In the genomic region with DNA sequence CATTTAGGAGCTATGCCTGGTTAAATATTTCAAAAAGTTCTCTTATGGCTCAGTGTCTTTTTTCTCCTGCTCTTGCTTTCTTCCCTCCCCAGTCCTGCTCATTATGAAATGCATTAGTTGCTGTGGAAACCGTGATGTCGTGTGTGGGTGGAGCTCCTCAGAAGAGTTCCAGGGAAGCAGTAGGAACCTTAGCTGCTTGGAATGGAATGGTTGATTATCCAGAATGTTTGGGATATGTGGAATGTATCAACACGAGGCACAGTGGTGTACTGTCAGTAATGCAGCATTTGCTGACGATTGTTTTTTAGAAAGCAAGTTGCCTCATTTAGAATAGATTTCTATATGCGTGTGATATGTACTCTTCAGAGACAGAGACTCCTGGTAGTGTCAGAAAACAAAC, we compare ENCODE assay signal across 14 cellular contexts.
DNase-seq lines count a peak whose midpoint lies in the region; ATAC-seq and TF ChIP-seq lines count a peak whose summit lies in the region.
"Had no signal": no experiment of that assay in that cellular context is flagged by ENCODE, and none has a peak within 500 bp of the region (broad histone marks: within the 10 kb centered on the region; RNA-seq: fewer than 3 reads in every experiment).

No MANE protein-coding gene starts in this region.

- H3K4me1 Mint-ChIP-seq in brain: peaks cover 77% of the 10 kb centered on the region

- H4K20me1 ChIP-seq in hepatocyte (ENCODE audit: insufficient read depth, poor library complexity, severe bottlenecking): no peaks in the 10 kb centered on the region

- H3K4me2 ChIP-seq in hepatocyte: no peak overlapping the region

- peak overlapping the region in 2 of 5 experiments; percentile 10 to 11 for H3K4me3 Mint-ChIP-seq in brain

- no peaks in the 10 kb centered on the region for H3K36me3 Mint-ChIP-seq in brain

- TF ChIP-seq CTCF in brain (conservative IDR thresholded peaks at IDR 0.05): no peak
- no peak for TF ChIP-seq CTCF in hepatocyte (IDR thresholded peaks at IDR 0.05; ENCODE audit: poor library complexity)
- TF ChIP-seq CTCF in retinal pigment epithelial cell (conservative IDR thresholded peaks at IDR 0.05; ENCODE audit: low read depth, low read length): no peak

- peak overlapping the region; percentile 6 to 71 (median 35) for H3K27ac Mint-ChIP-seq in brain
- H3K27ac Mint-ChIP-seq: progenitor cell of endocrine pancreas had no signal

- H3K27me3 ChIP-seq in hepatocyte: no peaks in the 10 kb centered on the region
- H3K27me3 ChIP-seq: gastrocnemius medialis, suprapubic skin had no signal

- 71% methylated on average over 5 of the region's 5 CpGs for WGBS in hepatocyte (ENCODE audit: low lambda C conversion rate, missing lambda C conversion rate)

- no peaks in the 10 kb centered on the region for H3K9me3 Mint-ChIP-seq in brain

- no peaks in the 10 kb centered on the region for H3K79me2 ChIP-seq in hepatocyte

- DNase-seq in GM04504 (ENCODE audit: low read depth): peak; percentile 64
- peak; percentile 50 for DNase-seq in hepatocyte (ENCODE audit: low spot score)
- DNase-seq in retinal pigment epithelial cell (ENCODE audit: low read depth): peak; percentile 46
- DNase-seq in LoVo (ENCODE audit: low spot score): no peak
- no peak for DNase-seq in AML-193 (lab: John Stamatoyannopoulos, UW)
- DNase-seq: activated CD4-positive, CD25-positive, alpha-beta regulatory T cell treated with anti-CD3 and anti-CD28 coated beads, Interleukin-2, amount 50 U/mL, for 72 hours; central memory CD4-positive, alpha-beta T cell; DMS53; gastrocnemius medialis; NCI-H1436 had no signal

- no peaks in the 10 kb centered on the region for H3K36me3 ChIP-seq in hepatocyte (replicated peaks; ENCODE audit: insufficient read depth, low read depth)
- H3K36me3 ChIP-seq: gastrocnemius medialis had no signal

- H3K27me3 Mint-ChIP-seq in brain: peaks cover 3% of the 10 kb centered on the region
- H3K27me3 Mint-ChIP-seq: progenitor cell of endocrine pancreas had no signal

- no peaks in the 10 kb centered on the region for H3K9me2 ChIP-seq in hepatocyte (replicated peaks; ENCODE audit: insufficient read depth)

- H2AFZ ChIP-seq in hepatocyte: no peak overlapping the region

- ATAC-seq in HG02763 (IDR thresholded peaks at IDR 0.05; ENCODE audit: unreplicated experiment): no peak
- ATAC-seq: gastrocnemius medialis had no signal

- peak overlapping the region; percentile 43 for H3K27ac ChIP-seq in hepatocyte
- H3K27ac ChIP-seq: gastrocnemius medialis, suprapubic skin had no signal

- H3K4me1 ChIP-seq in hepatocyte (ENCODE audit: insufficient read depth): no peaks in the 10 kb centered on the region

- H3K4me3 ChIP-seq in hepatocyte (no peak overlapping the region), retinal pigment epithelial cell (ENCODE audit: low read length) (no peak overlapping the region)
- H3K4me3 ChIP-seq: gastrocnemius medialis, suprapubic skin had no signal

- H3K9me3 ChIP-seq in hepatocyte (ENCODE audit: low read depth): no peaks in the 10 kb centered on the region
- H3K9me3 ChIP-seq: gastrocnemius medialis, suprapubic skin had no signal

Comparison
In these comparisons a context has a peak if more than half of its experiments do, and no peak if none do; other contexts are left out.
1. DNase-seq: peak in GM04504 (single experiment), hepatocyte (single experiment) and retinal pigment epithelial cell (single experiment); none in LoVo (single experiment) and AML-193 (0 of 2).